31 cellular contexts compared by ENCODE assay signal in genomic region chr3:114557791-114558190, GRCh38.
A peak's percentile ranks its signal among the peaks of the same experiment; 100 is the strongest.
DNase-seq lines count a peak whose midpoint lies in the region; ATAC-seq and TF ChIP-seq lines count a peak whose summit lies in the region.
"Had no signal": no experiment of that assay in that cellular context is flagged by ENCODE, and none has a peak within 500 bp of the region (broad histone marks: within the 10 kb centered on the region; RNA-seq: fewer than 3 reads in every experiment).

No MANE protein-coding gene starts in this region.

- H3K4ac ChIP-seq in mesendoderm (ENCODE audit: low read depth, low read length), result no peak overlapping the region

- no peaks in the 10 kb centered on the region for H3K4me1 ChIP-seq in mesendoderm (ENCODE audit: control insufficient read depth, low read depth, low read length)
- H3K4me1 ChIP-seq: BLaER1, Peyer's patch, SJCRH30 had no signal

- ATAC-seq in GM19035 (IDR thresholded peaks at IDR 0.05; ENCODE audit: unreplicated experiment) (no peak), HG03521 (IDR thresholded peaks at IDR 0.05; ENCODE audit: unreplicated experiment) (no peak)
- no peak for ATAC-seq in activated T-helper 17 cell treated with anti-CD3 and anti-CD28 coated beads, Interleukin-2, amount 50 U/mL, for 72 hours (replicated peaks)
- ATAC-seq: T-cell had no signal

- H3K27ac Mint-ChIP-seq in activated T-helper 17 cell treated with anti-CD3 and anti-CD28 coated beads, Interleukin-2, amount 50 U/mL, for 72 hours, result no peak overlapping the region
- H3K27ac Mint-ChIP-seq: activated naive CD8-positive, alpha-beta T cell treated with anti-CD3 and anti-CD28 coated beads for 36 hours; activated T-helper 2 cell treated with anti-CD3 and anti-CD28 coated beads, Interferon-gamma antibody, Interleukin-2, Interleukin-4, amounts not matched to agents 10 μg/mL and 5 μg/mL and 100 μg/mL, durations not matched to agents 14 hours and 24 hours and 36 hours; T-cell had no signal

- H3K27me3 ChIP-seq in mesendoderm (ENCODE audit: insufficient read depth, low read length, poor library complexity), result no peaks in the 10 kb centered on the region
- H3K27me3 ChIP-seq: BLaER1, esophagus muscularis mucosa, Peyer's patch, SJCRH30, uterus had no signal

- no peak overlapping the region for H3K27ac ChIP-seq in mesendoderm (ENCODE audit: low read depth, low read length)
- H3K27ac ChIP-seq: BLaER1, esophagus muscularis mucosa, Peyer's patch, SJCRH30, uterus had no signal

- no peak overlapping the region for H3K4me3 Mint-ChIP-seq in activated T-helper 17 cell treated with anti-CD3 and anti-CD28 coated beads, Interleukin-2, amount 50 U/mL, for 72 hours
- H3K4me3 Mint-ChIP-seq: activated naive CD8-positive, alpha-beta T cell treated with anti-CD3 and anti-CD28 coated beads for 36 hours; T-cell had no signal

- no peaks in the 10 kb centered on the region for H3K27me3 Mint-ChIP-seq in activated T-helper 17 cell treated with anti-CD3 and anti-CD28 coated beads, Interleukin-2, amount 50 U/mL, for 72 hours
- H3K27me3 Mint-ChIP-seq: activated naive CD8-positive, alpha-beta T cell treated with anti-CD3 and anti-CD28 coated beads for 36 hours; T-cell had no signal

- H2BK5ac ChIP-seq in mesendoderm (ENCODE audit: low read length), result no peak overlapping the region

- peak; percentile 37 for DNase-seq in AG10803 (ENCODE audit: low read depth)
- peak; percentile 13 for DNase-seq in HPDE6-E6E7 (ENCODE audit: extremely low spot score)
- DNase-seq in dermis blood vessel endothelial cell, result peak; percentile 52
- DNase-seq in iris pigment epithelial cell (ENCODE audit: low read depth), result peak; percentile 65
- DNase-seq in mesendoderm, result no peak
- DNase-seq: ACHN; activated CD4-positive, alpha-beta T cell treated with anti-CD3 and anti-CD28 coated beads, Interleukin-2, amount 50 U/mL, for 48 hours; activated CD8-positive, alpha-beta memory T cell treated with anti-CD3 and anti-CD28 coated beads, Interleukin-2, amount 50 U/mL, for 4 hours; activated naive CD8-positive, alpha-beta T cell treated with anti-CD3 and anti-CD28 coated beads for 36 hours; COR-L47; DMS79 treated with DMSO at 0.1 percent for 48 hours; effector CD8-positive, alpha-beta T cell; head of caudate nucleus; MM.1S; NCI-H1417 treated with DMSO at 0.1 percent for 48 hours; NCI-H2107; NCI-H510A treated with DMSO at 0.1 percent for 48 hours; NK-92 treated with Interleukin-12 subunit alpha and Interleukin-12 subunit beta, amount 100 ng/mL, for 24 hours; nucleus accumbens; Peyer's patch; SJCRH30; small intestine; stimulated activated CD4-positive, alpha-beta T cell treated with anti-CD3 and anti-CD28 coated beads, Interleukin-2, amount 100 ng/mL, for 24 hours; T-cell; uterus had no signal

- H3K36me3 ChIP-seq in mesendoderm (ENCODE audit: control insufficient read depth, insufficient read depth, low read length), result no peaks in the 10 kb centered on the region
- H3K36me3 ChIP-seq: BLaER1, esophagus muscularis mucosa, Peyer's patch, SJCRH30, uterus had no signal

- no peak overlapping the region for H2AK5ac ChIP-seq in mesendoderm (ENCODE audit: low read length)

- H2BK120ac ChIP-seq in mesendoderm (ENCODE audit: low read depth, low read length), result no peak overlapping the region

- H2BK15ac ChIP-seq in mesendoderm (replicated peaks; ENCODE audit: low read depth), result no peak overlapping the region

- H4K8ac ChIP-seq in mesendoderm (ENCODE audit: low read depth, low read length), result no peak overlapping the region

- no peaks in the 10 kb centered on the region for H3K9me3 Mint-ChIP-seq in activated T-helper 17 cell treated with anti-CD3 and anti-CD28 coated beads, Interleukin-2, amount 50 U/mL, for 72 hours
- H3K9me3 Mint-ChIP-seq: activated naive CD8-positive, alpha-beta T cell treated with anti-CD3 and anti-CD28 coated beads for 36 hours; activated T-helper 2 cell treated with anti-CD3 and anti-CD28 coated beads, Interferon-gamma antibody, Interleukin-2, Interleukin-4, amounts not matched to agents 10 μg/mL and 5 μg/mL and 100 μg/mL, durations not matched to agents 14 hours and 24 hours and 36 hours; T-cell had no signal

- H3K36me3 Mint-ChIP-seq in activated T-helper 17 cell treated with anti-CD3 and anti-CD28 coated beads, Interleukin-2, amount 50 U/mL, for 72 hours (ENCODE audit: low read depth), result no peaks in the 10 kb centered on the region

- TF ChIP-seq CTCF in AG10803 (conservative IDR thresholded peaks at IDR 0.05; ENCODE audit: low read length), result no peak

- H3K9ac ChIP-seq in mesendoderm (ENCODE audit: low read length), result no peak overlapping the region
- H3K9ac ChIP-seq: BLaER1 had no signal

- H3K4me1 Mint-ChIP-seq in activated T-helper 17 cell treated with anti-CD3 and anti-CD28 coated beads, Interleukin-2, amount 50 U/mL, for 72 hours, result no peaks in the 10 kb centered on the region
- H3K4me1 Mint-ChIP-seq: T-cell had no signal

- no peaks in the 10 kb centered on the region for H3K79me2 ChIP-seq in mesendoderm (ENCODE audit: control insufficient read depth, insufficient read depth, low read length)

- H3K79me1 ChIP-seq in mesendoderm (ENCODE audit: low read length), result no peaks in the 10 kb centered on the region

- no peak overlapping the region for H3K23ac ChIP-seq in mesendoderm (ENCODE audit: low read length)

- no peak overlapping the region for H3K4me3 ChIP-seq in AG10803 (ENCODE audit: low read length)
- no peak overlapping the region for H3K4me3 ChIP-seq in mesendoderm (ENCODE audit: low read length)
- H3K4me3 ChIP-seq: BLaER1, esophagus muscularis mucosa, Peyer's patch, SJCRH30, uterus had no signal

- no peak overlapping the region for H4K5ac ChIP-seq in mesendoderm (ENCODE audit: low read length)

- no peak overlapping the region for H3K18ac ChIP-seq in mesendoderm (ENCODE audit: low read length)

- H3K4me2 ChIP-seq in mesendoderm (ENCODE audit: low read length), result no peak overlapping the region
- H3K4me2 ChIP-seq: BLaER1 had no signal

- H3K56ac ChIP-seq in mesendoderm (ENCODE audit: low read length), result no peak overlapping the region
